ENCODE assay signal across 20 cellular contexts in genomic region chr10:72421895-72422540, GRCh38.
"Had no signal": no experiment of that assay in that cellular context is flagged by ENCODE, and none has a peak within 500 bp of the region (broad histone marks: within the 10 kb centered on the region; RNA-seq: fewer than 3 reads in every experiment).

No MANE protein-coding gene starts in this region.

- H3K27ac Mint-ChIP-seq: activated naive CD8-positive, alpha-beta T cell treated with anti-CD3 and anti-CD28 coated beads, Interleukin-2, amount 10 ng/mL, durations not matched to agents 7 days and 5 days; natural killer cell treated with Interleukin-12 subunit alpha and Interleukin-12 subunit beta and Interleukin-15 and Interleukin-18, amount 100 ng/mL, for 72 hours had no signal

- H3K4me3 ChIP-seq: right atrium auricular region, skin epidermis, transverse colon had no signal

- H3K9me3 Mint-ChIP-seq: natural killer cell treated with Interleukin-12 subunit alpha and Interleukin-12 subunit beta and Interleukin-15 and Interleukin-18, amount 100 ng/mL, for 72 hours had no signal

- H3K4me3 Mint-ChIP-seq: activated naive CD8-positive, alpha-beta T cell treated with anti-CD3 and anti-CD28 coated beads, Interleukin-2, amount 10 ng/mL, durations not matched to agents 7 days and 5 days; natural killer cell treated with Interleukin-12 subunit alpha and Interleukin-12 subunit beta and Interleukin-15 and Interleukin-18, amount 100 ng/mL, for 72 hours had no signal

- H3K27me3 Mint-ChIP-seq: activated naive CD8-positive, alpha-beta T cell treated with anti-CD3 and anti-CD28 coated beads, Interleukin-2, amount 10 ng/mL, durations not matched to agents 7 days and 5 days; natural killer cell treated with Interleukin-12 subunit alpha and Interleukin-12 subunit beta and Interleukin-15 and Interleukin-18, amount 100 ng/mL, for 72 hours had no signal

- H3K4me1 ChIP-seq: right atrium auricular region, transverse colon had no signal

- ATAC-seq: foreskin keratinocyte; left lobe of liver; natural killer cell treated with Interleukin-12 subunit alpha and Interleukin-12 subunit beta and Interleukin-15 and Interleukin-18, amount 100 ng/mL, for 72 hours; stimulated activated naive CD8-positive, alpha-beta T cell treated with anti-CD3 and anti-CD28 coated beads, Interleukin-15, Interleukin-2, amounts not matched to agents 100 U/mL and 50 U/mL, for 24 hours had no signal

- H3K27ac ChIP-seq: foreskin keratinocyte, right atrium auricular region, skin epidermis, transverse colon had no signal

- H3K27me3 ChIP-seq: foreskin keratinocyte, right atrium auricular region, transverse colon had no signal

- H3K4me1 Mint-ChIP-seq: activated naive CD8-positive, alpha-beta T cell treated with anti-CD3 and anti-CD28 coated beads, Interleukin-2, amount 10 ng/mL, durations not matched to agents 7 days and 5 days had no signal

- H3K9me3 ChIP-seq: right atrium auricular region, transverse colon had no signal

- DNase-seq: activated CD4-positive, alpha-beta T cell treated with anti-CD3 and anti-CD28 coated beads, Interleukin-2, amount 50 U/mL, for 1 hour; activated CD8-positive, alpha-beta memory T cell treated with anti-CD3 and anti-CD28 coated beads for 24 hours; activated naive CD4-positive, alpha-beta T cell; activated naive CD8-positive, alpha-beta T cell treated with anti-CD3 and anti-CD28 coated beads, Interleukin-2, amount 10 ng/mL, durations not matched to agents 7 days and 5 days; cortex of kidney; effector CD4-positive, alpha-beta T cell; foreskin keratinocyte; glutamatergic neuron; hypothalamus; islet precursor cell; mammary epithelial cell; occipital lobe; stimulated activated CD4-positive, alpha-beta T cell treated with anti-CD3 and anti-CD28 coated beads, Interleukin-4, amount 100 ng/mL, for 4 hours; stimulated activated CD8-positive, alpha-beta memory T cell treated with anti-CD3 and anti-CD28 coated beads, Interleukin-4, amount 100 ng/mL, for 48 hours; stimulated activated naive CD8-positive, alpha-beta T cell treated with anti-CD3 and anti-CD28 coated beads, Interleukin-15, Interleukin-2, amounts not matched to agents 100 U/mL and 50 U/mL, for 24 hours; transverse colon had no signal
